ENCODE assay signal across 19 cellular contexts in the genomic region with DNA sequence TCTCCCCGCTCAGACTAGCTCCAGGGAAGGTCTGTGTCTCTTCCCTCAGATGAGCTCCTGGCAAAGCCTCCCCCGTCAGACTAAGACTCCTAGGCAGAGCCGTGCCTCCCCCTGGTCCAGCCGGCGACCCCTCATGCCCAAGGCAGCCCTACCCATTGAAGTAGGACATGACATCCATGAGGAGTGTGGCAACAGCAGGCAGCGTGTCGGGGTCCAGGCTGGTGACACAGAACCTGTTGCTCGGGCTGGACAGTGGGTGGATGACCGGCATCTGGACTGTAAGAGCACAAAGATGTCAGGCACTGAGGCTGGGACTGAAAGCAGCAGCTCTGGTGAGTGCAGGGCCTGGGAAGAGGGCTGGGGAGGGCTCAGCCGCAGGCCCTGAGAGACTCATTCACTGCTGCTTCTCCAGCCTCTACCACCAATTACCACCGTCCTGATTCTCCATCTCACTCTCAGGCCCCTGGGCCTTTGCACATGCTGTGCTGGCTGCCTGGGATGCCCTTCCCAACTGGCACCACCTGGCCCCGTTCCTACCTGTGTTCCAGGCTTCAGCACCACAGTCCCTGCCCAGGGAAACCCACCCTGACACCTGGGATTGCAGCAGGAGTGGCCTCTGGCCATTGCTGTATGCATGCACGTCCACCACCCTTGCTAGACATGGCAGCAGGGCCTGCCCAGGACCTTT. TPM values are rescaled to one million over a fixed set of nuclear protein-coding genes. Genes with fewer than 3 reads are reported as not detected.
DNase-seq lines count a peak whose midpoint lies in the region; ATAC-seq and TF ChIP-seq lines count a peak whose summit lies in the region.
"Had no signal": no experiment of that assay in that cellular context is flagged by ENCODE, and none has a peak within 500 bp of the region (broad histone marks: within the 10 kb centered on the region; RNA-seq: fewer than 3 reads in every experiment).

No MANE protein-coding gene starts in this region.

- DNase-seq in T-cell (no peak), activated gamma-delta T cell treated with Interleukin-2 at 50 U/mL for 16 hours (no peak), AG08396 (ENCODE audit: low spot score) (no peak)
- DNase-seq in effector memory CD8-positive, alpha-beta T cell: no peak
- DNase-seq in stimulated activated CD4-positive, alpha-beta T cell treated with anti-CD3 and anti-CD28 coated beads, Interleukin-2, amount 100 ng/mL, for 24 hours: no peak
- DNase-seq: GM23248, Kasumi-1, mammary epithelial cell, NCI-H1694, OCI-M1 had no signal

- H3K27ac Mint-ChIP-seq in T-cell: peak overlapping the region; percentile 98 to 99
- peak overlapping the region; percentile 98 to 99 for H3K27ac Mint-ChIP-seq in effector memory CD8-positive, alpha-beta T cell
- H3K27ac Mint-ChIP-seq: neural progenitor cell had no signal

- H3K4me2 ChIP-seq in BLaER1 treated with 17β-estradiol and CSF1 and Interleukin-3, amounts not matched to agents 10 nM and 100 nM: peak overlapping the region in 5 of 11 experiments; percentile 87 to 92 (median 91); a peak in 10 of 22 replicates
- H3K4me2 ChIP-seq in DOHH2 (ENCODE audit: low read length): peak overlapping the region; percentile 91
- H3K4me2 ChIP-seq: neural progenitor cell had no signal

- ATAC-seq in T-cell (replicated peaks in 1 of 4): no peak
- no peak for ATAC-seq in effector memory CD8-positive, alpha-beta T cell (replicated peaks)
- no peak for ATAC-seq in activated CD4-positive, CD25-positive, alpha-beta regulatory T cell treated with anti-CD3 and anti-CD28 coated beads, Interleukin-2, amount 50 U/mL, for 24 hours

- no peaks in the 10 kb centered on the region for H3K9me3 ChIP-seq in BLaER1 treated with 17β-estradiol and CSF1 and Interleukin-3, amounts not matched to agents 10 nM and 100 nM (replicated peaks in 1 of 11)
- H3K9me3 ChIP-seq in DOHH2 (ENCODE audit: control insufficient read depth, insufficient read depth, low read length): no peaks in the 10 kb centered on the region
- H3K9me3 ChIP-seq: thoracic aorta had no signal

- H3K9me2 ChIP-seq in DOHH2 (replicated peaks; ENCODE audit: control insufficient read depth, low read length): no peaks in the 10 kb centered on the region

- H4K20me1 ChIP-seq in BLaER1 treated with 17β-estradiol and CSF1 and Interleukin-3, amounts not matched to agents 10 nM and 100 nM: no peaks in the 10 kb centered on the region; a peak in 1 of 22 replicates
- H4K20me1 ChIP-seq in DOHH2 (ENCODE audit: control insufficient read depth, insufficient read depth, low read depth, low read length): peaks cover 7% of the 10 kb centered on the region

- no peak for TF ChIP-seq CTCF in DOHH2 (IDR thresholded peaks at IDR 0.05; ENCODE audit: low read depth, low read length, poor library complexity, severe bottlenecking)

- peak overlapping the region in 6 of 11 experiments; percentile 48 to 65 (median 52); a peak in 3 of 22 replicates for H3K9ac ChIP-seq in BLaER1 treated with 17β-estradiol and CSF1 and Interleukin-3, amounts not matched to agents 10 nM and 100 nM
- H3K9ac ChIP-seq: GM23248, neural progenitor cell had no signal

- peaks cover 64 to 72% (median 71%) of the 10 kb centered on the region in 3 donors for H3K4me1 Mint-ChIP-seq in T-cell
- H3K4me1 Mint-ChIP-seq in effector memory CD8-positive, alpha-beta T cell (ENCODE audit: low read depth in 2 of 2): peaks cover 61 to 62% of the 10 kb centered on the region in 2 donors

- H3K36me3 ChIP-seq in BLaER1 treated with 17β-estradiol and CSF1 and Interleukin-3, amounts not matched to agents 10 nM and 100 nM: peaks cover 0 to 25% (median 0%) of the 10 kb centered on the region in 11 experiments; a peak in 4 of 22 replicates
- H3K36me3 ChIP-seq in DOHH2 (ENCODE audit: control insufficient read depth, low read length): peaks cover 78% of the 10 kb centered on the region
- H3K36me3 ChIP-seq: neural progenitor cell, thoracic aorta had no signal

- peak overlapping the region; percentile 87 to 93 (median 92) for H3K4me3 Mint-ChIP-seq in T-cell
- peak overlapping the region; percentile 96 to 97 for H3K4me3 Mint-ChIP-seq in effector memory CD8-positive, alpha-beta T cell
- H3K4me3 Mint-ChIP-seq: neural progenitor cell had no signal

- peaks cover 51% of the 10 kb centered on the region for H3F3A ChIP-seq in DOHH2 (ENCODE audit: control insufficient read depth, insufficient read depth)

- no peaks in the 10 kb centered on the region for H3K9me3 Mint-ChIP-seq in T-cell
- H3K9me3 Mint-ChIP-seq in effector memory CD8-positive, alpha-beta T cell: no peaks in the 10 kb centered on the region
- H3K9me3 Mint-ChIP-seq: neural progenitor cell had no signal

- CTCF ChIA-PET in T-cell (lab: Charles Lee): interaction anchor here (0.6 kb wide), 2 partner anchors 12 to 65 kb away, joined by 3 read pairs; no protein-coding TSS in a partner anchor

- H3K36me3 Mint-ChIP-seq in T-cell: peaks cover 27% of the 10 kb centered on the region
- peaks cover 71% of the 10 kb centered on the region for H3K36me3 Mint-ChIP-seq in effector memory CD8-positive, alpha-beta T cell (ENCODE audit: insufficient read depth)

- H3K79me2 ChIP-seq in DOHH2 (ENCODE audit: control insufficient read depth, low read length): peaks cover 60% of the 10 kb centered on the region

- no peak overlapping the region for H3K4me3 ChIP-seq in BLaER1 treated with 17β-estradiol and CSF1 and Interleukin-3, amounts not matched to agents 10 nM and 100 nM
- peak overlapping the region; percentile 82 for H3K4me3 ChIP-seq in DOHH2 (ENCODE audit: low read length)
- H3K4me3 ChIP-seq: coronary artery, GM23248, neural progenitor cell, thoracic aorta had no signal

- no peaks in the 10 kb centered on the region for H3K27me3 ChIP-seq in BLaER1 treated with 17β-estradiol and CSF1 and Interleukin-3, amounts not matched to agents 10 nM and 100 nM
- H3K27me3 ChIP-seq in DOHH2 (ENCODE audit: control insufficient read depth, low read length): no peaks in the 10 kb centered on the region
- H3K27me3 ChIP-seq: neural progenitor cell had no signal

- POLR2A ChIA-PET in T-cell (lab: Charles Lee): interaction anchor here (0.6 to 0.8 kb wide), 2 partner anchors 75 to 384 kb away, joined by 3 read pairs; no protein-coding TSS in a partner anchor

- H3K27ac ChIP-seq in BLaER1 treated with 17β-estradiol and CSF1 and Interleukin-3, amounts not matched to agents 10 nM and 100 nM: peak overlapping the region in 5 of 11 experiments; percentile 33 to 72 (median 66); a peak in 7 of 22 replicates
- H3K27ac ChIP-seq in DOHH2 (ENCODE audit: low read depth, low read length): peak overlapping the region; percentile 96
- H3K27ac ChIP-seq: epithelial cell of prostate, GM23248, neural progenitor cell, thoracic aorta had no signal

- H3K4me1 ChIP-seq in BLaER1 treated with 17β-estradiol and CSF1 and Interleukin-3, amounts not matched to agents 10 nM and 100 nM: peaks cover 5 to 54% (median 44%) of the 10 kb centered on the region in 10 experiments; a peak in 19 of 20 replicates
- H3K4me1 ChIP-seq in DOHH2 (ENCODE audit: control insufficient read depth, low read length): peaks cover 81% of the 10 kb centered on the region

- H3K27me3 Mint-ChIP-seq in T-cell: no peaks in the 10 kb centered on the region
- H3K27me3 Mint-ChIP-seq in effector memory CD8-positive, alpha-beta T cell: no peaks in the 10 kb centered on the region

RNA-seq across cellular contexts. Expression of a gene that starts 2.8 kb away (rescaled TPM):
- total RNA-seq in T-cell: 10 to 100 TPM; 45.0 to 96.8 (median 78.0) TPM
- total RNA-seq: GM23248, mammary epithelial cell, NCI-H460, renal cortical epithelial cell had no signal

RNA-seq across cellular contexts. Expression of a gene that starts 44.9 kb away (rescaled TPM):
- total RNA-seq in T-cell: 1 to 10 TPM; 4.8 to 8.7 (median 7.3) TPM
- total RNA-seq: renal cortical epithelial cell had no signal

RNA-seq across cellular contexts. Expression of a gene that starts 45.4 kb away (rescaled TPM):
- 10 to 100 TPM; 12.4 to 37.0 (median 26.3) TPM for total RNA-seq in T-cell

RNA-seq across cellular contexts. Expression of a gene that starts 54.2 kb away (rescaled TPM):
- 10 to 100 TPM; 10.5 to 29.7 (median 18.0) TPM for total RNA-seq in T-cell
